ENCODE assay signal across 10 cellular contexts in genomic region chr13:33186851-33187250, GRCh38.
DNase-seq lines count a peak whose midpoint lies in the region; ATAC-seq and TF ChIP-seq lines count a peak whose summit lies in the region.
"Had no signal": no experiment of that assay in that cellular context is flagged by ENCODE, and none has a peak within 500 bp of the region (broad histone marks: within the 10 kb centered on the region; RNA-seq: fewer than 3 reads in every experiment).

No MANE protein-coding gene starts in this region.

- no peaks in the 10 kb centered on the region for H3K27me3 ChIP-seq in duodenal mucosa (ENCODE audit: control insufficient read depth in 1 of 2, insufficient read depth in 2 of 2, low read length in 2 of 2)

- POLR2A ChIA-PET in T-cell (lab: Charles Lee) = no interaction called here

- no peak overlapping the region for H3K9ac ChIP-seq in duodenal mucosa (ENCODE audit: low read depth in 1 of 2, low read length in 2 of 2)

- H3K36me3 ChIP-seq in duodenal mucosa (ENCODE audit: control insufficient read depth in 1 of 2, insufficient read depth in 2 of 2, low read length in 2 of 2) = no peaks in the 10 kb centered on the region

- H3K36me3 Mint-ChIP-seq in nephron progenitor cell (ENCODE audit: low read depth) (no peaks in the 10 kb centered on the region), T-cell (no peaks in the 10 kb centered on the region)
- H3K36me3 Mint-ChIP-seq: naive B cell had no signal

- H3K27ac Mint-ChIP-seq in nephron progenitor cell (peak overlapping the region; percentile 13), T-cell (no peak overlapping the region)
- H3K27ac Mint-ChIP-seq: naive B cell had no signal

- peak overlapping the region; percentile 13 to 23 for H3K4me3 ChIP-seq in duodenal mucosa (ENCODE audit: low read depth in 1 of 2, low read length in 2 of 2)

- no peaks in the 10 kb centered on the region for H3K9me3 ChIP-seq in duodenal mucosa (ENCODE audit: control insufficient read depth in 1 of 2, low read length in 2 of 2)

- no peaks in the 10 kb centered on the region for H3K9me3 Mint-ChIP-seq in nephron progenitor cell
- H3K9me3 Mint-ChIP-seq in T-cell = no peaks in the 10 kb centered on the region
- H3K9me3 Mint-ChIP-seq: naive B cell had no signal

- H3K4me3 Mint-ChIP-seq in nephron progenitor cell (no peak overlapping the region), T-cell (no peak overlapping the region)
- H3K4me3 Mint-ChIP-seq: naive B cell had no signal

- no peak for TF ChIP-seq CTCF in nephron progenitor cell (IDR thresholded peaks at IDR 0.05)

- DNase-seq in ELR (ENCODE audit: low read depth) = peak; percentile 82
- DNase-seq in NCI-H226 = peak; percentile 63
- DNase-seq in nephron progenitor cell = no peak
- no peak for DNase-seq in T-cell
- no peak for DNase-seq in OCI-M2 (lab: John Stamatoyannopoulos, UW; ENCODE audit: unreplicated experiment)
- DNase-seq: amniotic stem cell, naive B cell had no signal

- H3K4me1 Mint-ChIP-seq in nephron progenitor cell (peaks cover 32% of the 10 kb centered on the region), T-cell (peaks cover 0 to 6% (median 0%) of the 10 kb centered on the region in 3 donors)

- no peak overlapping the region for H3K27ac ChIP-seq in duodenal mucosa (ENCODE audit: low read depth, low read length)

- peaks cover 12% of the 10 kb centered on the region for H3K27me3 Mint-ChIP-seq in nephron progenitor cell (ENCODE audit: low read depth, poor library complexity)
- peaks cover 22 to 24% of the 10 kb centered on the region in 2 donors for H3K27me3 Mint-ChIP-seq in T-cell

- ATAC-seq in HG03378 (IDR thresholded peaks at IDR 0.05; ENCODE audit: unreplicated experiment) (no peak), T-cell (replicated peaks in 1 of 4) (no peak), GM18858 (IDR thresholded peaks at IDR 0.05; ENCODE audit: unreplicated experiment) (no peak)

- CTCF ChIA-PET in T-cell (lab: Charles Lee) = no interaction called here

- peaks cover 12 to 34% of the 10 kb centered on the region in 2 donors for H3K4me1 ChIP-seq in duodenal mucosa (ENCODE audit: control insufficient read depth in 1 of 2, insufficient read depth in 2 of 2, low read length in 2 of 2)

Comparison
In these comparisons a context has a peak if more than half of its experiments do, and no peak if none do; other contexts are left out.
1. DNase-seq: peak in ELR (single experiment) and NCI-H226 (single experiment); none in nephron progenitor cell (single experiment), T-cell (0 of 34) and OCI-M2 (single experiment).